Comparison of ENCODE assay signal across 7 cellular contexts in the genomic region with DNA sequence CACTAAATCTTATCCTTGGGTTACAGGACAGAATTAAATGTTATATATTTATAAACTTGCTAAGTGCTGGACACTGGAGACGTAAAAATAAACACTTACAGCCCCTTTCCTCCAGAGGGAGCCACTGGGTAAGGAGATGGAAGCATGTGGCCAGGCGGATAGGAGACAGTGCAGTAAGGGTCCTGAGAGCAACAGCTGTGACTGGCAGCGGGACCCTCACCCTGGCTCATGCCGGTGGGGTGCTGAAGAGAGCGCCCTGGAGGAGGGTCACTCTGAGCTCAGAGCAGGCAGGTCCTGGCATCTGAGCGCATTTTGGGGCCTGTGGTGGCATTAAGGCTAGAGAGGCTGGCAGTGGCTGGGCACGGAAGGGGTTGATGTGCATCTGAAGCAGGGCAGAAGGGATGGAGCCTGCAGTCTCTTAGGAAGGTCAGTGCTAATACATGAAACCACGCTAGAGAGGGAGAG. TPM values are rescaled to one million over a fixed set of nuclear protein-coding genes. Genes with fewer than 3 reads are reported as not detected.
A peak's percentile ranks its signal among the peaks of the same experiment; 100 is the strongest.
DNase-seq lines count a peak whose midpoint lies in the region; FAIRE-seq and TF ChIP-seq lines count a peak whose summit lies in the region.

No MANE protein-coding gene starts in this region.

- CTCF ChIA-PET in HEK293T (lab: Yijun Ruan, JAX), result no interaction called here
- CTCF ChIA-PET in activated CD4-positive, alpha-beta memory T cell treated with anti-CD3 and anti-CD28 coated beads for 36 hours (lab: Charles Lee), result interaction anchor here (0.7 to 4.0 kb wide), 4 partner anchors 46 to 65 kb away, joined by 3 to 19 read pairs (median 4); a partner anchor contains a TSS

- peaks cover 50% of the 10 kb centered on the region for H3K36me3 Mint-ChIP-seq in activated CD4-positive, alpha-beta memory T cell treated with anti-CD3 and anti-CD28 coated beads for 36 hours

- no peak overlapping the region for H3K4me3 Mint-ChIP-seq in activated CD4-positive, alpha-beta memory T cell treated with anti-CD3 and anti-CD28 coated beads for 36 hours

- H3K36me3 ChIP-seq in osteoblast (ENCODE audit: insufficient read depth, low read length), result peaks cover 96% of the 10 kb centered on the region
- H3K36me3 ChIP-seq in tibial artery, result peaks cover 81 to 99% (median 91%) of the 10 kb centered on the region in 3 donors

- no peak for FAIRE-seq in D721Med (lab: Jason Lieb, UNC)

- no peaks in the 10 kb centered on the region for H3K9me3 Mint-ChIP-seq in activated CD4-positive, alpha-beta memory T cell treated with anti-CD3 and anti-CD28 coated beads for 36 hours

- TF ChIP-seq CTCF in D721Med (IDR thresholded peaks at IDR 0.05; ENCODE audit: insufficient read depth, missing control alignments) (peak; percentile 55), epithelial cell of esophagus (IDR thresholded peaks at IDR 0.05; ENCODE audit: insufficient read depth, low read depth, low read length, missing control alignments) (peak; percentile 75), osteoblast (IDR thresholded peaks at IDR 0.05; ENCODE audit: extremely low read depth, low read depth, low read length) (peak; percentile 64), tibial artery (IDR thresholded peaks at IDR 0.05) (peak in 1 of 2 experiments; percentile 47)

- POLR2A ChIA-PET in HEK293T (lab: Yijun Ruan, JAX), result no interaction called here
- POLR2A ChIA-PET in activated CD4-positive, alpha-beta memory T cell treated with anti-CD3 and anti-CD28 coated beads for 36 hours (lab: Charles Lee), result interaction anchor here (0.6 kb wide), 1 partner anchor 9 kb away, joined by 3 read pairs; no protein-coding TSS in a partner anchor

- no peak overlapping the region for H3K27ac Mint-ChIP-seq in activated CD4-positive, alpha-beta memory T cell treated with anti-CD3 and anti-CD28 coated beads for 36 hours

- H4K20me1 ChIP-seq in osteoblast (ENCODE audit: insufficient read depth, low read length), result peaks cover 77% of the 10 kb centered on the region

- H3K27me3 ChIP-seq in osteoblast (ENCODE audit: insufficient read depth, low read length) (no peaks in the 10 kb centered on the region), tibial artery (no peaks in the 10 kb centered on the region)

- no peaks in the 10 kb centered on the region for H3K27me3 Mint-ChIP-seq in activated CD4-positive, alpha-beta memory T cell treated with anti-CD3 and anti-CD28 coated beads for 36 hours

- no peaks in the 10 kb centered on the region for H3K4me1 ChIP-seq in osteoblast (ENCODE audit: insufficient read depth, low read length)
- H3K4me1 ChIP-seq in tibial artery, result peaks cover 0 to under 1% (median 0%) of the 10 kb centered on the region in 4 donors

- peaks cover 93% of the 10 kb centered on the region for H3K79me2 ChIP-seq in osteoblast (ENCODE audit: insufficient read depth, low read length)

- intact Hi-C loops in activated CD4-positive, alpha-beta memory T cell treated with anti-CD3 and anti-CD28 coated beads for 36 hours (cut with micrococcal nuclease), result no loop called here
- intact Hi-C loops in tibial artery (cut with DNase I; ENCODE audit: low total_unique reads), result no loop called here

- H3K9me3 ChIP-seq in osteoblast (ENCODE audit: low read depth, low read length) (no peaks in the 10 kb centered on the region), tibial artery (no peaks in the 10 kb centered on the region)

- H3K27ac ChIP-seq in osteoblast (ENCODE audit: low read depth, low read length) (no peak overlapping the region), tibial artery (no peak overlapping the region)

- H3K4me3 ChIP-seq in epithelial cell of esophagus (ENCODE audit: low read length) (no peak overlapping the region), osteoblast (ENCODE audit: insufficient read depth, low read length) (no peak overlapping the region), tibial artery (no peak overlapping the region)

- DNase-seq in D721Med (ENCODE audit: insufficient read length, low spot score), result peak; percentile 55
- peak; percentile 69 for DNase-seq in HEK293T (ENCODE audit: extremely low spot score)
- DNase-seq in SK-N-DZ (ENCODE audit: low spot score), result peak; percentile 59
- peak; percentile 55 for DNase-seq in epithelial cell of esophagus (ENCODE audit: low read depth)
- peak; percentile 83 for DNase-seq in osteoblast (ENCODE audit: insufficient read length, low spot score, missing footprints)
- no peak for DNase-seq in activated CD4-positive, alpha-beta memory T cell treated with anti-CD3 and anti-CD28 coated beads for 36 hours
- no peak for DNase-seq in tibial artery

- no peak overlapping the region for H2AFZ ChIP-seq in osteoblast (ENCODE audit: low read length)

- no peaks in the 10 kb centered on the region for H3K4me1 Mint-ChIP-seq in activated CD4-positive, alpha-beta memory T cell treated with anti-CD3 and anti-CD28 coated beads for 36 hours (ENCODE audit: low read depth)

- H3K4me2 ChIP-seq in osteoblast (ENCODE audit: insufficient read depth, low read length), result no peak overlapping the region

TF ChIP-seq in HEK293T, 16 proteins besides CTCF, POLR2A, EP300 and RAD21:
- TF ChIP-seq ARNT (IDR thresholded peaks at IDR 0.05), result no peak
- TF ChIP-seq SP1 (IDR thresholded peaks at IDR 0.05), result no peak
- TF ChIP-seq L3MBTL2 (conservative IDR thresholded peaks at IDR 0.05), result no peak

RNA-seq across cellular contexts. Expression of a gene that starts 16.0 kb away (rescaled TPM):
- 88.4 and 92.5 TPM in 2 replicates for polyA plus RNA-seq in SK-N-DZ (2014; cell fraction: cytosol; rRNA removed)
- polyA plus RNA-seq in SK-N-DZ (2014; cell fraction: nucleus; rRNA removed), result 73.1 and 90.5 TPM in 2 replicates
- 350 and 355 TPM in 2 replicates for total RNA-seq in osteoblast
- total RNA-seq in activated CD4-positive, alpha-beta memory T cell treated with anti-CD3 and anti-CD28 coated beads for 36 hours, result 100 to 1,000 TPM; 147 to 149 TPM

RNA-seq across cellular contexts. Expression of a gene that starts 55.4 kb away (rescaled TPM):
- polyA plus RNA-seq in SK-N-DZ (2014; cell fraction: cytosol; rRNA removed), result 258 and 297 TPM in 2 replicates
- polyA plus RNA-seq in SK-N-DZ (2014; cell fraction: nucleus; rRNA removed), result 86.8 and 137 TPM in 2 replicates
- 40.1 and 41.6 TPM in 2 replicates for total RNA-seq in osteoblast
- 10 to 100 TPM; 81.6 to 87.0 TPM for total RNA-seq in activated CD4-positive, alpha-beta memory T cell treated with anti-CD3 and anti-CD28 coated beads for 36 hours

Comparison
In these comparisons a context has a peak if more than half of its experiments do, and no peak if none do; other contexts are left out.
1. DNase-seq: peak in D721Med (single experiment), HEK293T (single experiment), SK-N-DZ (single experiment), epithelial cell of esophagus (single experiment) and osteoblast (single experiment); none in activated CD4-positive, alpha-beta memory T cell treated with anti-CD3 and anti-CD28 coated beads for 36 hours (single experiment) and tibial artery (0 of 2).